ENCODE assay signal across 11 cellular contexts in genomic region chr11:76248210-76248609, GRCh38. TPM values are rescaled to one million over a fixed set of nuclear protein-coding genes. Genes with fewer than 3 reads are reported as not detected.
DNase-seq lines count a peak whose midpoint lies in the region; ATAC-seq and TF ChIP-seq lines count a peak whose summit lies in the region.
"Had no signal": no experiment of that assay in that cellular context is flagged by ENCODE, and none has a peak within 500 bp of the region (broad histone marks: within the 10 kb centered on the region; RNA-seq: fewer than 3 reads in every experiment).

No MANE protein-coding gene starts in this region.

- TF ChIP-seq CTCF in AG09319 (IDR thresholded peaks at IDR 0.05; ENCODE audit: low read depth, low read length) (peak; percentile 3), GM20000 (IDR thresholded peaks at IDR 0.05; ENCODE audit: extremely low read depth, missing control alignments) (peak; percentile 15)

- no peak for ATAC-seq in GM19351 (IDR thresholded peaks at IDR 0.05; ENCODE audit: unreplicated experiment)
- no peak for ATAC-seq in GM21515 (IDR thresholded peaks at IDR 0.05; ENCODE audit: unreplicated experiment)

- DNase-seq in AG09319 (ENCODE audit: extremely low read depth, low read depth) (no peak), GM20000 (ENCODE audit: low spot score) (no peak), SW480 (ENCODE audit: low spot score) (peak; percentile 21), iPS-NIHi11 (ENCODE audit: low spot score) (peak; percentile 69), H4 (ENCODE audit: low spot score) (no peak), DMS114 treated with DMSO at 0.1 percent for 48 hours (lab: John Stamatoyannopoulos, UW; ENCODE audit: unreplicated experiment) (no peak)
- DNase-seq: activated CD4-positive, alpha-beta T cell treated with anti-CD3 and anti-CD28 coated beads for 4 hours; Kasumi-1; right lobe of liver had no signal

RNA-seq across cellular contexts. Expression of gene WNT11, which starts 41.9 kb away (rescaled TPM):
- total RNA-seq in H4 (2014; rRNA removed; shearing (Covaris generic)), result 0.76 TPM in 1 of 2 replicates, not detected in the other

Comparison
In these comparisons a context has a peak if more than half of its experiments do, and no peak if none do; other contexts are left out.
1. DNase-seq: peak in SW480 (single experiment) and iPS-NIHi11 (single experiment); none in AG09319 (single experiment), GM20000 (single experiment), H4 (single experiment) and DMS114 treated with DMSO at 0.1 percent for 48 hours (single experiment).